8 cellular contexts compared by ENCODE assay signal in genomic region chr3:126654571-126655393, GRCh38. TPM values are rescaled to one million over a fixed set of nuclear protein-coding genes. Genes with fewer than 3 reads are reported as not detected.
A peak's percentile ranks its signal among the peaks of the same experiment; 100 is the strongest.
DNase-seq lines count a peak whose midpoint lies in the region; ATAC-seq, FAIRE-seq and TF ChIP-seq lines count a peak whose summit lies in the region.

Gene TXNRD3, minus strand, starts transcription at chr3:126655124.

- peak; percentile 97 for ATAC-seq in CD8-positive, alpha-beta T cell
- ATAC-seq in pancreas (peak; percentile 98 to 99 (median 99)), GM19035 (IDR thresholded peaks at IDR 0.05; ENCODE audit: unreplicated experiment) (no peak)

- H3K4me1 Mint-ChIP-seq in CD8-positive, alpha-beta T cell (ENCODE audit: low read depth): peaks cover 10% of the 10 kb centered on the region

- 0% methylated on average over 83 to 102 of the region's 102 CpGs for WGBS in pancreas, 2 donors

- H3K27me3 Mint-ChIP-seq in CD8-positive, alpha-beta T cell (ENCODE audit: low read depth): no peaks in the 10 kb centered on the region

- CTCF ChIA-PET in CD8-positive, alpha-beta T cell (lab: Charles Lee): interaction anchor here (1.2 to 1.9 kb wide), 2 partner anchors 24 to 25 kb away, joined by 3 to 9 read pairs; no protein-coding TSS in a partner anchor

- H3K9me3 ChIP-seq in CD8-positive, alpha-beta T cell (ENCODE audit: low read length): no peaks in the 10 kb centered on the region
- H3K9me3 ChIP-seq in SK-N-MC (ENCODE audit: low read depth, low read length) (no peaks in the 10 kb centered on the region), cardiac muscle cell (ENCODE audit: low read depth) (no peaks in the 10 kb centered on the region), pancreas (no peaks in the 10 kb centered on the region)

- H3K27ac Mint-ChIP-seq in CD8-positive, alpha-beta T cell: peak within 1 kb of the TSS; percentile 55

- no peaks in the 10 kb centered on the region for H3K9me3 Mint-ChIP-seq in CD8-positive, alpha-beta T cell

- H3K4me3 ChIP-seq in CD8-positive, alpha-beta T cell (ENCODE audit: low read depth, low read length): peak within 1 kb of the TSS; percentile 58
- H3K4me3 ChIP-seq in SK-N-MC: peak within 1 kb of the TSS; percentile 92
- peak within 1 kb of the TSS; percentile 52 for H3K4me3 ChIP-seq in cardiac muscle cell
- peak within 1 kb of the TSS; percentile 70 to 86 (median 84) for H3K4me3 ChIP-seq in pancreas

- H3K36me3 ChIP-seq in CD8-positive, alpha-beta T cell (ENCODE audit: insufficient read depth, low read length): no peaks in the 10 kb centered on the region
- H3K36me3 ChIP-seq in SK-N-MC (ENCODE audit: insufficient read depth, low read length): no peaks in the 10 kb centered on the region
- H3K36me3 ChIP-seq in cardiac muscle cell: no peaks in the 10 kb centered on the region
- no peaks in the 10 kb centered on the region for H3K36me3 ChIP-seq in pancreas

- peak; percentile 52 to 87 (median 75) for DNase-seq in CD8-positive, alpha-beta T cell
- DNase-seq in KG1 (lab: John Stamatoyannopoulos, UW) (peak; percentile 31), SK-N-MC (ENCODE audit: low read depth, low spot score) (no peak), cardiac muscle cell (ENCODE audit: low read depth in 1 of 2, low spot score in 1 of 2) (peak; percentile 78 to 85), pancreas (peak; percentile 87 to 98 (median 91))
- DNase-seq in activated naive CD8-positive, alpha-beta T cell treated with anti-CD3 and anti-CD28 coated beads, Interleukin-2, amount 50 U/mL, for 16 hours (ENCODE audit: low read depth, low spot score): peak; percentile 75

- no peaks in the 10 kb centered on the region for H3K36me3 Mint-ChIP-seq in CD8-positive, alpha-beta T cell

- H3K4me3 Mint-ChIP-seq in CD8-positive, alpha-beta T cell: peak within 1 kb of the TSS; percentile 88

- no peak for TF ChIP-seq CTCF in CD8-positive, alpha-beta T cell (IDR thresholded peaks at IDR 0.05)
- TF ChIP-seq CTCF in cardiac muscle cell (IDR thresholded peaks at IDR 0.05; ENCODE audit: low read depth, low read length) (no peak), pancreas (IDR thresholded peaks at IDR 0.05) (no peak)

- intact Hi-C loops in CD8-positive, alpha-beta T cell (cut with DNase I, micrococcal nuclease): loop anchor here (1.0 to 5.0 kb wide), 4 partner anchors 50 to 328 kb away; partner anchors contain the start of genes CHCHD6 (in 1 of the 2) and ZXDC (in 1 of the 2)
- intact Hi-C loops in pancreas (cut with DNase I): no loop called here

- peak within 1 kb of the TSS; percentile 80 for H3K9ac ChIP-seq in SK-N-MC (ENCODE audit: insufficient read length)

- POLR2A ChIA-PET in CD8-positive, alpha-beta T cell (lab: Charles Lee): no interaction called here

- no peak for FAIRE-seq in pancreas (lab: Jason Lieb, UNC)

- H3K4me1 ChIP-seq in CD8-positive, alpha-beta T cell (ENCODE audit: insufficient read depth, low read length): peaks cover 3% of the 10 kb centered on the region
- peaks cover 5% of the 10 kb centered on the region for H3K4me1 ChIP-seq in cardiac muscle cell (ENCODE audit: low read depth)
- peaks cover 6 to 10% (median 9%) of the 10 kb centered on the region in 3 donors for H3K4me1 ChIP-seq in pancreas

- H3K27ac ChIP-seq in CD8-positive, alpha-beta T cell (ENCODE audit: low read depth, low read length): peak within 1 kb of the TSS; percentile 27
- H3K27ac ChIP-seq in SK-N-MC (no peak within 1 kb of the TSS), cardiac muscle cell (peak within 1 kb of the TSS; percentile 66), pancreas (peak within 1 kb of the TSS; percentile 55 to 80 (median 68)), temporal lobe (ENCODE audit: low read depth, low read length) (peak within 1 kb of the TSS; percentile 13)

- H3K27me3 ChIP-seq in CD8-positive, alpha-beta T cell (ENCODE audit: insufficient read depth, low read length): no peaks in the 10 kb centered on the region
- H3K27me3 ChIP-seq in cardiac muscle cell: peaks cover 19% of the 10 kb centered on the region
- no peaks in the 10 kb centered on the region for H3K27me3 ChIP-seq in pancreas

RNA-seq across cellular contexts. Expression of gene TXNRD3, which starts in this region (rescaled TPM):
- 1 to 10 TPM; 1.6 to 1.7 TPM for total RNA-seq in CD8-positive, alpha-beta T cell
- total RNA-seq in cardiac muscle cell (8.1 and 11.7 TPM in 2 replicates), pancreas (1 to 10 TPM; 4.7 to 8.3 (median 7.1) TPM), temporal lobe (7.9 TPM)
- polyA plus RNA-seq in cardiac muscle cell (8.7 and 15.7 TPM in 2 replicates), pancreas (1 to 10 TPM; 4.4 to 5.0 TPM)

Comparison
In these comparisons a context has a peak if more than half of its experiments do, and no peak if none do; other contexts are left out.
1. intact Hi-C loops: an anchor here in CD8-positive, alpha-beta T cell (1.0 to 5.0 kb wide); none called in pancreas.